9 cellular contexts compared by ENCODE assay signal in the genomic region with DNA sequence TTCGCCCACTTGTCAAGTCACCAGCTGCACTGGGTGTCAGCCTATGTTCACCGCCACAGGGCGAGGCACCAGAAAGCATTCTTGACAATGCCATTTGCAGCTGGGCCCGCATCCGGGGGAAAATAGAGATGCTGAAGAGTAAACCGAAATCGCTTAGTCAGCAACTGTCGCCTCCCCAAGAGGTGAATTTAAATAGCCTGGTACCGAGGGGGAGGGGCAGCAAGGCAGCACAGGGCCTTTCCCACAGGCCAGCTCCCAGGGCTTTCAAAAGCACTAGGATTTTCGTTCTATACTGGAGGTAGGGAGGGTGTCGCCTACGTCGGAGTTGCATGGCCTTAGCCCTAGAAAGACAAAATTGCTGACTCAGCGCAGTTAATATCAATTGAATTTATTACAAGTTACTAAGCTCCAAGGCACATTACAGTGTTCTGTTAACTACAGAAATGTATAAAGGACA. TPM values are rescaled to one million over a fixed set of nuclear protein-coding genes. Genes with fewer than 3 reads are reported as not detected.
A peak's percentile ranks its signal among the peaks of the same experiment; 100 is the strongest.
DNase-seq lines count a peak whose midpoint lies in the region; ATAC-seq, FAIRE-seq and TF ChIP-seq lines count a peak whose summit lies in the region.
"Had no signal": no experiment of that assay in that cellular context is flagged by ENCODE, and none has a peak within 500 bp of the region (broad histone marks: within the 10 kb centered on the region; RNA-seq: fewer than 3 reads in every experiment).

No MANE protein-coding gene starts in this region.

- TF ChIP-seq RAD21 in A549 (conservative IDR thresholded peaks at IDR 0.05 in 1 of 2, IDR thresholded peaks at IDR 0.05 in 1 of 2) (no peak), H1 (IDR thresholded peaks at IDR 0.05 in 1 of 2, conservative IDR thresholded peaks at IDR 0.05 in 1 of 2; ENCODE audit: low read depth in 2 of 2, low read length in 2 of 2) (no peak; a peak in 1 of 4 replicates)

- H2BK15ac ChIP-seq in H1 (ENCODE audit: low read length): no peak overlapping the region

- H3K9ac ChIP-seq in H1 (replicated peaks in 1 of 4; ENCODE audit: extremely low read depth in 1 of 4, low read depth in 3 of 4, low read length in 3 of 4): peak overlapping the region in 3 of 4 experiments; percentile 3 to 81 (median 27); a peak in 3 of 7 replicates

- 0 out of 2 replicates have a peak overlapping the region, but pooled peaks have one; percentile 93 for H2BK20ac ChIP-seq in H1 (ENCODE audit: low read length)

- H2BK5ac ChIP-seq in H1 (ENCODE audit: low read depth, low read length): peak overlapping the region; percentile 29

- H3K18ac ChIP-seq in H1 (ENCODE audit: extremely low read depth, low read length): no peak overlapping the region; the same call in 1 of the 2 replicates

- ATAC-seq in A549 (no peak), HG02623 (IDR thresholded peaks at IDR 0.05; ENCODE audit: unreplicated experiment) (no peak), GM18870 (IDR thresholded peaks at IDR 0.05; ENCODE audit: unreplicated experiment) (no peak)

- peaks cover 32% of the 10 kb centered on the region for H3K4me1 ChIP-seq in A549
- H3K4me1 ChIP-seq in H1 (replicated peaks in 1 of 4; ENCODE audit: control insufficient read depth in 3 of 4, insufficient read depth in 4 of 4, low read length in 3 of 4): peaks cover 13 to 26% (median 19%) of the 10 kb centered on the region in 4 experiments
- peaks cover 59% of the 10 kb centered on the region for H3K4me1 ChIP-seq in suprapubic skin

- peaks cover 0 to 18% (median 3%) of the 10 kb centered on the region in 4 experiments; a peak in 1 of 8 replicates for H3K36me3 ChIP-seq in H1 (ENCODE audit: control insufficient read depth in 2 of 4, insufficient read depth in 4 of 4, low read length in 3 of 4)
- peaks cover 7% of the 10 kb centered on the region for H3K36me3 ChIP-seq in suprapubic skin

- peak overlapping the region; percentile 56; the same call in 1 of the 2 replicates for H2BK12ac ChIP-seq in H1 (ENCODE audit: low read depth, low read length)

- peaks cover 2% of the 10 kb centered on the region; the same call in 1 of the 2 replicates for H3K79me1 ChIP-seq in H1 (ENCODE audit: low read depth, low read length)

- H3K56ac ChIP-seq in H1 (replicated peaks; ENCODE audit: insufficient read length, low read depth, low read length): no peak overlapping the region

- TF ChIP-seq CTCF in A549 (IDR thresholded peaks at IDR 0.05) (no peak), H1 (IDR thresholded peaks at IDR 0.05; ENCODE audit: control extremely low read depth in 1 of 3, insufficient read depth in 1 of 3, low read depth in 1 of 3, low read length in 3 of 3) (no peak), suprapubic skin (IDR thresholded peaks at IDR 0.05) (no peak)

- H4K91ac ChIP-seq in H1 (replicated peaks; ENCODE audit: insufficient read length, low read length): no peak overlapping the region

- H2AK5ac ChIP-seq in H1 (ENCODE audit: low read depth, low read length): no peak overlapping the region

- H4K5ac ChIP-seq in H1 (ENCODE audit: insufficient read length, low read depth, low read length): no peak overlapping the region

- no peak overlapping the region for H3K14ac ChIP-seq in H1 (ENCODE audit: insufficient read length)

- H3K4ac ChIP-seq in H1 (replicated peaks; ENCODE audit: insufficient read length, low read depth, low read length): peak overlapping the region; percentile 4

- peaks cover 12 to 34% of the 10 kb centered on the region in 2 experiments for H3K79me2 ChIP-seq in H1 (ENCODE audit: control insufficient read depth in 1 of 2, insufficient read depth in 2 of 2, low read length in 2 of 2)

- peak in 1 of 2 experiments; percentile 80 for DNase-seq in A549 (ENCODE audit: low read depth in 1 of 2, low spot score in 1 of 2)
- peak; percentile 61 for DNase-seq in LHCN-M2 (ENCODE audit: low read depth)
- peak; percentile 75 to 82 for DNase-seq in activated CD4-positive, alpha-beta T cell treated with anti-CD3 and anti-CD28 coated beads, Interleukin-2, amount 50 U/mL, for 48 hours
- peak in 1 of 2 experiments; percentile 85 for DNase-seq in H1 (ENCODE audit: low read depth in 1 of 2, low spot score in 2 of 2)
- DNase-seq in myocyte (ENCODE audit: low read depth): peak; percentile 92
- no peak for DNase-seq in suprapubic skin (ENCODE audit: low spot score in 2 of 2)

- H3K27ac ChIP-seq in A549 (peak overlapping the region; percentile 95 to 99), H1 (ENCODE audit: low read depth, low read length) (peak overlapping the region; percentile 49), suprapubic skin (peak overlapping the region; percentile 74)

- WGBS in A549 (ENCODE audit: missing lambda C conversion rate): 17% methylated on average over 14 of the region's 14 CpGs
- 3% methylated on average over 14 of the region's 14 CpGs; no CpG with 5 or more reads in 1 of the 2 experiments for WGBS in H1 (ENCODE audit: extremely low coverage in 1 of 2, insufficient coverage in 1 of 2, insufficient read length in 1 of 2, insufficient replicate concordance in 2 of 2, low coverage in 1 of 2, low lambda C conversion rate in 2 of 2, missing lambda C conversion rate in 1 of 2), 2 experiments
- WGBS in suprapubic skin: 16% methylated on average over 14 of the region's 14 CpGs

- peaks cover 21% of the 10 kb centered on the region for H3K23me2 ChIP-seq in H1 (ENCODE audit: low read depth, low read length)

- H3K27me3 ChIP-seq in H1 (replicated peaks in 1 of 4; ENCODE audit: control insufficient read depth in 3 of 4, extremely low read depth in 1 of 4, insufficient read depth in 3 of 4, low read length in 3 of 4): peaks cover 0 to 5% (median 3%) of the 10 kb centered on the region in 4 experiments; a peak in 5 of 7 replicates
- H3K27me3 ChIP-seq in suprapubic skin: no peaks in the 10 kb centered on the region

- H3K4me2 ChIP-seq in A549 (peak overlapping the region; percentile 98), H1 (ENCODE audit: insufficient read depth in 1 of 2, low read depth in 2 of 2, low read length in 2 of 2) (peak overlapping the region; percentile 68 to 97)

- peak overlapping the region; percentile 68 for H2BK120ac ChIP-seq in H1 (replicated peaks; ENCODE audit: low read depth, low read length)

- H3K4me3 ChIP-seq in A549 (peak overlapping the region; percentile 78), H1 (ENCODE audit: extremely low read depth in 1 of 4, insufficient read depth in 2 of 4, low read depth in 3 of 4, low read length in 4 of 4) (peak overlapping the region; percentile 31 to 86 (median 46); a peak in 6 of 8 replicates), suprapubic skin (peak overlapping the region; percentile 78)

- H4K20me1 ChIP-seq in H1 (replicated peaks in 1 of 2; ENCODE audit: control insufficient read depth in 1 of 2, insufficient read depth in 2 of 2, low read length in 2 of 2): peaks cover 5 to 14% of the 10 kb centered on the region in 2 experiments

- H3K9me3 ChIP-seq in A549 (no peaks in the 10 kb centered on the region), H1 (ENCODE audit: insufficient read depth in 2 of 2, low read depth in 1 of 2, low read length in 1 of 2) (no peaks in the 10 kb centered on the region), suprapubic skin (no peaks in the 10 kb centered on the region)

- POLR2A ChIA-PET in A549 (lab: Yijun Ruan, JAX): interaction anchor here (0.6 to 8.4 kb wide), 11 partner anchors 10 to 1627 kb away, joined by 3 to 78 read pairs (median 6); no protein-coding TSS in a partner anchor
- POLR2A ChIA-PET in H1 (lab: Charles Lee; ENCODE audit: partially characterized antibody): interaction anchor here (0.7 to 10.9 kb wide), 14 partner anchors 9 to 115 kb away, joined by 3 to 92 read pairs (median 5); no protein-coding TSS in a partner anchor

- H3K23ac ChIP-seq in H1 (ENCODE audit: insufficient read length): no peak overlapping the region

- FAIRE-seq in A549 (lab: Jason Lieb, UNC): no peak
- FAIRE-seq in H1 (lab: Jason Lieb, UNC): peak; percentile 45
- FAIRE-seq: endometrium had no signal

- TF ChIP-seq POLR2A in A549 (IDR thresholded peaks at IDR 0.05; ENCODE audit: low read length) (no peak), H1 (IDR thresholded peaks at IDR 0.05; ENCODE audit: control extremely low read depth in 1 of 2, low read depth in 2 of 2, low read length in 2 of 2) (peak in 1 of 2 experiments; percentile 73; a peak in 2 of 3 replicates), suprapubic skin (IDR thresholded peaks at IDR 0.05) (no peak)

- H2AFZ ChIP-seq in H1 (ENCODE audit: low read length): no peak overlapping the region

- CTCF ChIA-PET in A549 (lab: Yijun Ruan, JAX): interaction anchor here (0.8 to 28.2 kb wide), 15 partner anchors 14 to 152 kb away, joined by 3 to 481 read pairs (median 10); no protein-coding TSS in a partner anchor
- CTCF ChIA-PET in H1 (lab: Charles Lee; ENCODE audit: partially characterized antibody): interaction anchor here (0.6 to 25.2 kb wide), 27 partner anchors 9 to 151 kb away, joined by 3 to 280 read pairs (median 8); no protein-coding TSS in a partner anchor

- no peak for TF ChIP-seq EP300 in A549 (IDR thresholded peaks at IDR 0.05)
- TF ChIP-seq EP300 in H1 (IDR thresholded peaks at IDR 0.05; ENCODE audit: borderline replicate concordance in 1 of 2, low read depth in 2 of 2, low read length in 2 of 2): peak in 1 of 2 experiments; percentile 95; a peak in 2 of 3 replicates
- no peak for TF ChIP-seq EP300 in suprapubic skin (IDR thresholded peaks at IDR 0.05)

- 0 out of 2 replicates have a peak overlapping the region, but pooled peaks have one; percentile 16 for H4K8ac ChIP-seq in H1 (ENCODE audit: extremely low read depth, insufficient read depth, low read length)

TF ChIP-seq in H1, 55 proteins besides CTCF, POLR2A, EP300 and RAD21 (continues in another document):
- TF ChIP-seq ASH2L (IDR thresholded peaks at IDR 0.05; ENCODE audit: low read length): peak; percentile 69

RNA-seq across cellular contexts. Expression of a gene that starts 4.3 kb away (rescaled TPM):
- polyA plus RNA-seq in A549 (2011; rRNA removed): 12.5 and 18.1 TPM in 2 replicates
- 15.1 and 25.7 TPM in 2 replicates for polyA plus RNA-seq in A549 (2012; cell fraction: cytosol; rRNA removed)
- 25.5 and 31.5 TPM in 2 replicates for polyA plus RNA-seq in A549 (2012; cell fraction: nucleus; rRNA removed)
- polyA plus RNA-seq in A549 (2017; fragmentation: RNase III; extraction: RNeasy Plus Mini Kit Qiagen cat#74134 plus additional on column Dnase treatment): 20.1 to 31.0 TPM (median 28.3 TPM) in 3 replicates
- polyA minus RNA-seq in A549 (2011; rRNA and poly(A)+ RNA removed): 11.5 and 15.0 TPM in 2 replicates
- total RNA-seq in LHCN-M2 (2014; rRNA removed): 49.7 and 56.7 TPM in 2 replicates
- 16.9 TPM for polyA plus RNA-seq in LHCN-M2 (2012)
- 57.0 and 59.6 TPM in 2 replicates for total RNA-seq in H1 (2021; fragmentation: NEBNext Ultra II Directional; extraction: Animal tissue kit (Norgen Biotek cat#: 25700))
- 18.8 and 32.1 TPM in 2 replicates for polyA plus RNA-seq in H1 (2011; rRNA removed)
- polyA plus RNA-seq in H1 (2011; cell fraction: cytosol; rRNA removed): 22.0 TPM
- 27.5 TPM for polyA plus RNA-seq in H1 (2011; cell fraction: nucleus; rRNA removed)
- 36.5 to 43.3 TPM (median 39.3 TPM) in 4 replicates for polyA plus RNA-seq in H1 (2012, experiment 1 of 2)
- 26.8 TPM for polyA plus RNA-seq in H1 (2012, experiment 2 of 2)
- 21.9 TPM for polyA plus RNA-seq in H1 (2013, experiment 1 of 2)
- 22.6 TPM for polyA plus RNA-seq in H1 (2013, experiment 2 of 2)
- 7.7 and 12.6 TPM in 2 replicates for polyA minus RNA-seq in H1 (2011; rRNA and poly(A)+ RNA removed)
- 47.4 TPM for polyA minus RNA-seq in H1 (2011; cell fraction: cytosol; rRNA and poly(A)+ RNA removed)
- polyA minus RNA-seq in H1 (2011; cell fraction: nucleus; rRNA and poly(A)+ RNA removed): 25.9 TPM
- total RNA-seq in myocyte: 78.2 and 114 TPM in 2 replicates
- polyA plus RNA-seq in myocyte (2012): 43.7 TPM
- 10 to 100 TPM; 44.7 to 72.7 (median 65.6) TPM for total RNA-seq in suprapubic skin

Comparison
In these comparisons a context has a peak if more than half of its experiments do, and no peak if none do; other contexts are left out.
1. DNase-seq: peak in LHCN-M2 (single experiment), activated CD4-positive, alpha-beta T cell treated with anti-CD3 and anti-CD28 coated beads, Interleukin-2, amount 50 U/mL, for 48 hours (2 of 2) and myocyte (single experiment); none in suprapubic skin (0 of 2).
2. Peak in every context shown above with its lines, with median percentiles within 50 percentile points of each other: H3K27ac ChIP-seq and H3K4me3 ChIP-seq.